Comparison of ENCODE assay signal across 25 cellular contexts in genomic region chr17:18381953-18382245, GRCh38. TPM values are rescaled to one million over a fixed set of nuclear protein-coding genes. Genes with fewer than 3 reads are reported as not detected.
A peak's percentile ranks its signal among the peaks of the same experiment; 100 is the strongest.
DNase-seq lines count a peak whose midpoint lies in the region; ATAC-seq and TF ChIP-seq lines count a peak whose summit lies in the region.
"Had no signal": no experiment of that assay in that cellular context is flagged by ENCODE, and none has a peak within 500 bp of the region (broad histone marks: within the 10 kb centered on the region; RNA-seq: fewer than 3 reads in every experiment).

No MANE protein-coding gene starts in this region.

- no peak for TF ChIP-seq CTCF in brain (conservative IDR thresholded peaks at IDR 0.05)
- no peak for TF ChIP-seq CTCF in sigmoid colon (IDR thresholded peaks at IDR 0.05)
- no peak for TF ChIP-seq CTCF in PC-9 (conservative IDR thresholded peaks at IDR 0.05)

- H2AFZ ChIP-seq in PC-9: no peak overlapping the region

- POLR2A ChIA-PET in PC-9 (lab: Charles Lee; ENCODE audit: unreplicated experiment): no interaction called here

- no peaks in the 10 kb centered on the region for H3K79me2 ChIP-seq in PC-9 (ENCODE audit: low read depth)

- H3K36me3 ChIP-seq in sigmoid colon: no peaks in the 10 kb centered on the region
- no peaks in the 10 kb centered on the region for H3K36me3 ChIP-seq in PC-9 (ENCODE audit: low read depth)

- ATAC-seq in GM21367 (IDR thresholded peaks at IDR 0.05; ENCODE audit: unreplicated experiment): no peak
- ATAC-seq: GM12878 had no signal

- 88 to 90% methylated on average over 3 of the region's 3 CpGs for WGBS in sigmoid colon, 2 donors

- H3K27me3 Mint-ChIP-seq in brain: peaks cover 8% of the 10 kb centered on the region

- H3K4me1 ChIP-seq in sigmoid colon: peaks cover 0 to 6% (median 3%) of the 10 kb centered on the region in 4 donors
- H3K4me1 ChIP-seq in PC-9 (replicated peaks; ENCODE audit: insufficient read depth): peaks cover 25% of the 10 kb centered on the region

- BruUV-seq in PC-9 (replicated peaks; lab: Mats Ljungman, UMichigan): no TSS peak

- H3K4me3 ChIP-seq in sigmoid colon (no peak overlapping the region), PC-9 (no peak overlapping the region)
- H3K4me3 ChIP-seq: GM12878 had no signal

- TF ChIP-seq POLR2A in sigmoid colon (IDR thresholded peaks at IDR 0.05): no peak

- no peak for TF ChIP-seq EP300 in sigmoid colon (IDR thresholded peaks at IDR 0.05)

- DNase-seq in activated CD4-positive, CD25-positive, alpha-beta regulatory T cell treated with anti-CD3 and anti-CD28 coated beads, Interleukin-2, amount 50 U/mL, for 72 hours: peak; percentile 6
- no peak for DNase-seq in activated CD4-positive, CD25-positive, alpha-beta regulatory T cell (lab: John Stamatoyannopoulos, UW)
- peak; percentile 59 for DNase-seq in mesenteric fat pad (ENCODE audit: low spot score)
- DNase-seq in sigmoid colon: peak; percentile 21
- no peak for DNase-seq in activated CD4-positive, alpha-beta T cell treated with anti-CD3 and anti-CD28 coated beads for 48 hours
- no peak for DNase-seq in PC-9
- DNase-seq: AML-193, DMS53, EL, HFFc6, MV-4-11, NCI-H187, NCI-H2227 treated with DMSO at 0.1 percent for 48 hours, NCI-H510A treated with DMSO at 0.1 percent for 48 hours, NCI-H774, OCI-M1, SHP77 treated with DMSO at 0.1 percent for 48 hours had no signal

- peaks cover 0 to 5% (median 0%) of the 10 kb centered on the region in 5 experiments for H3K9me3 Mint-ChIP-seq in brain
- H3K9me3 Mint-ChIP-seq: HFFc6 had no signal

- H3K9me3 ChIP-seq in sigmoid colon (no peaks in the 10 kb centered on the region), PC-9 (ENCODE audit: insufficient read depth, low read depth) (no peaks in the 10 kb centered on the region)

- H3K27me3 ChIP-seq in sigmoid colon: peaks cover 8 to 47% (median 25%) of the 10 kb centered on the region in 3 donors
- H3K27me3 ChIP-seq in PC-9 (ENCODE audit: insufficient read depth, low read depth): no peaks in the 10 kb centered on the region

- CTCF ChIA-PET in PC-9 (lab: Charles Lee): no interaction called here

- H3K27ac ChIP-seq in sigmoid colon: no peak overlapping the region
- no peak overlapping the region for H3K27ac ChIP-seq in PC-9
- H3K27ac ChIP-seq: 22Rv1, HL-60, KMS-11 had no signal

- intact Hi-C loops in sigmoid colon (cut with DNase I): no loop called here
- intact Hi-C loops in PC-9 (cut with micrococcal nuclease; ENCODE audit: unreplicated experiment): no loop called here

- H3F3A ChIP-seq in PC-9 (ENCODE audit: insufficient read depth, low read depth): no peaks in the 10 kb centered on the region

- peak overlapping the region in 3 of 5 experiments; percentile 8 to 49 (median 16) for H3K27ac Mint-ChIP-seq in brain
- H3K27ac Mint-ChIP-seq: HFFc6 had no signal

- H3K36me3 Mint-ChIP-seq in brain: no peaks in the 10 kb centered on the region

- no peak overlapping the region for H3K4me3 Mint-ChIP-seq in brain
- H3K4me3 Mint-ChIP-seq: HFFc6 had no signal

- no peak overlapping the region for H3K4me2 ChIP-seq in PC-9
- H3K4me2 ChIP-seq: KMS-11 had no signal

- no peaks in the 10 kb centered on the region for H3K4me1 Mint-ChIP-seq in brain

- H3K9me2 ChIP-seq in PC-9 (ENCODE audit: insufficient read depth): no peaks in the 10 kb centered on the region

- H4K20me1 ChIP-seq in PC-9 (ENCODE audit: insufficient read depth): no peaks in the 10 kb centered on the region

RNA-seq across cellular contexts. Expression of gene EVPLL, which starts 4.3 kb away (rescaled TPM):
- polyA plus RNA-seq in brain (ENCODE audit: insufficient read depth, low read depth, low replicate concordance) (not detected), sigmoid colon (under 1 TPM in 2 of 3 donors, not detected in 1; 0.28 to 0.60 TPM)
- total RNA-seq in mesenteric fat pad (0.22 TPM), sigmoid colon (not detected), PC-9 (2021) (3.7 and 5.7 TPM in 2 replicates)
- total RNA-seq: GM12878, HFFc6, HT1080, RPMI7951 had no signal
- polyA plus RNA-seq: GM12878 had no signal

RNA-seq across cellular contexts. Expression of gene SHMT1, which starts 18.5 kb away (rescaled TPM):
- polyA plus RNA-seq in brain (ENCODE audit: insufficient read depth, low read depth, low replicate concordance): 39.2 TPM
- total RNA-seq in mesenteric fat pad: 87.2 TPM
- total RNA-seq in sigmoid colon: 10 to 100 TPM; 21.9 to 34.2 (median 26.9) TPM
- polyA plus RNA-seq in sigmoid colon: 10 to 100 TPM; 16.2 to 34.8 (median 24.7) TPM
- 139 and 170 TPM in 2 replicates for total RNA-seq in PC-9 (2021)

Comparison
In these comparisons a context has a peak if more than half of its experiments do, and no peak if none do; other contexts are left out.
1. DNase-seq: peak in activated CD4-positive, CD25-positive, alpha-beta regulatory T cell treated with anti-CD3 and anti-CD28 coated beads, Interleukin-2, amount 50 U/mL, for 72 hours (single experiment), mesenteric fat pad (single experiment) and sigmoid colon (single experiment); none in activated CD4-positive, CD25-positive, alpha-beta regulatory T cell (0 of 4), activated CD4-positive, alpha-beta T cell treated with anti-CD3 and anti-CD28 coated beads for 48 hours (single experiment) and PC-9 (0 of 2).